Comparison of ENCODE assay signal across 7 cellular contexts in genomic region chr1:172394167-172394751, GRCh38. TPM values are rescaled to one million over a fixed set of nuclear protein-coding genes. Genes with fewer than 3 reads are reported as not detected.
A peak's percentile ranks its signal among the peaks of the same experiment; 100 is the strongest.
DNase-seq lines count a peak whose midpoint lies in the region; ATAC-seq lines count a peak whose summit lies in the region.

No MANE protein-coding gene starts in this region.

- in situ Hi-C loops in HAP-1 (cut with MboI; ENCODE audit: low sequenced_read_pairs) = no loop called here

- H3K27me3 ChIP-seq in esophagus (ENCODE audit: control insufficient read depth in 1 of 2, insufficient read depth in 2 of 2, low read length in 2 of 2) = no peaks in the 10 kb centered on the region
- no peaks in the 10 kb centered on the region for H3K27me3 ChIP-seq in HAP-1 (ENCODE audit: low read depth)

- 28 to 31% methylated on average over 4 of the region's 4 CpGs for WGBS in esophagus, 2 donors

- H3K36me3 ChIP-seq in esophagus (ENCODE audit: control insufficient read depth in 2 of 2, insufficient read depth in 2 of 2, low read length in 1 of 2) (no peaks in the 10 kb centered on the region), HAP-1 (replicated peaks) (no peaks in the 10 kb centered on the region)

- H3K4me3 ChIP-seq in esophagus (ENCODE audit: low read depth in 1 of 2, low read length in 2 of 2) (no peak overlapping the region), HAP-1 (no peak overlapping the region)

- DNase-seq in activated CD8-positive, alpha-beta memory T cell treated with anti-CD3 and anti-CD28 coated beads for 1 hour (ENCODE audit: extremely low read depth in 1 of 2, low read depth in 1 of 2) = peak; percentile 8 to 18
- peak; percentile 77 for DNase-seq in stimulated activated CD4-positive, alpha-beta T cell treated with anti-CD3 and anti-CD28 coated beads, Interleukin-1b, Interleukin-23, amount 100 ng/mL, for 48 hours
- DNase-seq in HAP-1 (ENCODE audit: low spot score in 2 of 2) (no peak), NCI-H1092 treated with DMSO at 0.1 percent for 48 hours (lab: John Stamatoyannopoulos, UW) (no peak)

- H3K9me3 ChIP-seq in esophagus (ENCODE audit: control insufficient read depth in 2 of 2, insufficient read depth in 1 of 2, low read depth in 1 of 2, low read length in 1 of 2) (no peaks in the 10 kb centered on the region), HAP-1 (no peaks in the 10 kb centered on the region)

- H3K27ac ChIP-seq in esophagus (ENCODE audit: low read depth in 2 of 2, low read length in 1 of 2) = peak overlapping the region; percentile 40 to 49

- H3K4me1 ChIP-seq in esophagus (ENCODE audit: control insufficient read depth in 2 of 2, insufficient read depth in 2 of 2, low read length in 1 of 2) (peaks cover 0 to 3% of the 10 kb centered on the region in 2 donors), HAP-1 (no peaks in the 10 kb centered on the region; the same call in 1 of the 2 replicates)

- ATAC-seq in GM19438 (IDR thresholded peaks at IDR 0.05; ENCODE audit: low read depth, unreplicated experiment) (peak; percentile 71), HG03354 (IDR thresholded peaks at IDR 0.05; ENCODE audit: poor library complexity, severe bottlenecking, unreplicated experiment) (peak; percentile 87)

RNA-seq across cellular contexts. Expression of gene C1orf105, which starts 26.2 kb away (rescaled TPM):
- not detected for polyA plus RNA-seq in esophagus

RNA-seq across cellular contexts. Expression of gene PIGC, which starts 49.6 kb away (rescaled TPM):
- polyA plus RNA-seq in esophagus = 10 to 100 TPM; 15.1 to 15.6 TPM

Comparison
In these comparisons a context has a peak if more than half of its experiments do, and no peak if none do; other contexts are left out.
1. DNase-seq: peak in activated CD8-positive, alpha-beta memory T cell treated with anti-CD3 and anti-CD28 coated beads for 1 hour (2 of 2) and stimulated activated CD4-positive, alpha-beta T cell treated with anti-CD3 and anti-CD28 coated beads, Interleukin-1b, Interleukin-23, amount 100 ng/mL, for 48 hours (single experiment); none in HAP-1 (0 of 2) and NCI-H1092 treated with DMSO at 0.1 percent for 48 hours (single experiment).